8 cellular contexts compared by ENCODE assay signal in genomic region chr16:527015-527903, GRCh38. TPM values are rescaled to one million over a fixed set of nuclear protein-coding genes. Genes with fewer than 3 reads are reported as not detected.
DNase-seq lines count a peak whose midpoint lies in the region; ATAC-seq and TF ChIP-seq lines count a peak whose summit lies in the region.

Gene CAPN15, plus strand, starts transcription at chr16:527712. Its CDS starts 19,127 bp downstream, at chr16:546839.

- intact Hi-C loops in activated CD4-positive, alpha-beta T cell treated with anti-CD3 and anti-CD28 coated beads, Interleukin-2, amount 10 ng/mL, durations not matched to agents 24 days and 14 days (cut with micrococcal nuclease), result loop anchor here (1.0 to 2.0 kb wide), 3 partner anchors 40 to 109 kb away; partner anchors contain the start of genes METTL26 and NHLRC4

- H3K4me3 ChIP-seq in coronary artery, result peak within 1 kb of the TSS; percentile 74

- peak within 1 kb of the TSS; percentile 94 for H3K4me3 Mint-ChIP-seq in activated CD4-positive, alpha-beta T cell treated with anti-CD3 and anti-CD28 coated beads, Interleukin-2, amount 10 ng/mL, durations not matched to agents 24 days and 14 days

- peak within 1 kb of the TSS; percentile 95 to 97 for H3K27ac ChIP-seq in coronary artery

- H3K36me3 Mint-ChIP-seq in activated CD4-positive, alpha-beta T cell treated with anti-CD3 and anti-CD28 coated beads, Interleukin-2, amount 10 ng/mL, durations not matched to agents 24 days and 14 days (ENCODE audit: low read depth), result peaks cover 12% of the 10 kb centered on the region

- ATAC-seq in HG03439 (IDR thresholded peaks at IDR 0.05; ENCODE audit: unreplicated experiment) (peak; percentile 63), left lobe of liver (peak; percentile 83)

- peak within 1 kb of the TSS; percentile 95 for H3K27ac Mint-ChIP-seq in activated CD4-positive, alpha-beta T cell treated with anti-CD3 and anti-CD28 coated beads, Interleukin-2, amount 10 ng/mL, durations not matched to agents 24 days and 14 days

- H3K27me3 Mint-ChIP-seq in activated CD4-positive, alpha-beta T cell treated with anti-CD3 and anti-CD28 coated beads, Interleukin-2, amount 10 ng/mL, durations not matched to agents 24 days and 14 days, result no peaks in the 10 kb centered on the region

- TF ChIP-seq CTCF in coronary artery (IDR thresholded peaks at IDR 0.05), result no peak

- no peaks in the 10 kb centered on the region for H3K9me3 Mint-ChIP-seq in activated CD4-positive, alpha-beta T cell treated with anti-CD3 and anti-CD28 coated beads, Interleukin-2, amount 10 ng/mL, durations not matched to agents 24 days and 14 days

- DNase-seq in AML-193 (lab: John Stamatoyannopoulos, UW), result peak; percentile 80 to 81
- DNase-seq in GM19238 (ENCODE audit: insufficient read length, low spot score), result peak; percentile 86
- peak; percentile 83 to 91 for DNase-seq in NCI-H524 (lab: John Stamatoyannopoulos, UW)
- DNase-seq in activated CD4-positive, alpha-beta T cell treated with anti-CD3 and anti-CD28 coated beads, Interleukin-2, amount 10 ng/mL, durations not matched to agents 24 days and 14 days, result peak; percentile 96
- peak; percentile 95 for DNase-seq in coronary artery (ENCODE audit: low spot score)
- DNase-seq in left lobe of liver (ENCODE audit: low spot score), result peak; percentile 90
- peak; percentile 77 for DNase-seq in stimulated activated CD4-positive, alpha-beta T cell treated with anti-CD3 and anti-CD28 coated beads, Interleukin-2, amount 100 ng/mL, for 4 hours (ENCODE audit: low read depth)

- peaks cover 18% of the 10 kb centered on the region for H3K4me1 Mint-ChIP-seq in activated CD4-positive, alpha-beta T cell treated with anti-CD3 and anti-CD28 coated beads, Interleukin-2, amount 10 ng/mL, durations not matched to agents 24 days and 14 days

RNA-seq across cellular contexts. Expression of gene CAPN15, which starts in this region (rescaled TPM):
- total RNA-seq in activated CD4-positive, alpha-beta T cell treated with anti-CD3 and anti-CD28 coated beads, Interleukin-2, amount 10 ng/mL, durations not matched to agents 24 days and 14 days, result 121 and 124 TPM in 2 replicates
- total RNA-seq in left lobe of liver, result 31.6 TPM

Comparison
In these comparisons a context has a peak if more than half of its experiments do, and no peak if none do; other contexts are left out.
1. Peak in every context shown above with its lines: DNase-seq, ATAC-seq, H3K4me3 ChIP-seq and H3K27ac ChIP-seq.